16 cellular contexts compared by ENCODE assay signal in genomic region chr1:210709694-210710093, GRCh38.
"Had no signal": no experiment of that assay in that cellular context is flagged by ENCODE, and none has a peak within 500 bp of the region (broad histone marks: within the 10 kb centered on the region; RNA-seq: fewer than 3 reads in every experiment).

No MANE protein-coding gene starts in this region.

- H3K4me3 Mint-ChIP-seq: activated naive CD8-positive, alpha-beta T cell treated with anti-CD3 and anti-CD28 coated beads for 36 hours; activated T-cell treated with anti-CD3 and anti-CD28 coated beads, Interleukin-2, amount 50 U/mL, for 24 hours; endodermal cell; memory B cell; nephron; T-helper 2 cell treated with Interferon-gamma antibody and Interleukin-4, amounts not matched to agents 5 μg/mL and 100 μg/mL, for 36 hours had no signal

- H3K27ac Mint-ChIP-seq: activated naive CD8-positive, alpha-beta T cell treated with anti-CD3 and anti-CD28 coated beads for 36 hours; activated T-cell treated with anti-CD3 and anti-CD28 coated beads, Interleukin-2, amount 50 U/mL, for 24 hours; endodermal cell; memory B cell; nephron; T-helper 2 cell treated with Interferon-gamma antibody and Interleukin-4, amounts not matched to agents 5 μg/mL and 100 μg/mL, for 36 hours had no signal

- H3K27me3 Mint-ChIP-seq: activated naive CD8-positive, alpha-beta T cell treated with anti-CD3 and anti-CD28 coated beads for 36 hours; activated T-cell treated with anti-CD3 and anti-CD28 coated beads, Interleukin-2, amount 50 U/mL, for 24 hours; memory B cell had no signal

- ATAC-seq: activated CD4-positive, CD25-positive, alpha-beta regulatory T cell treated with anti-CD3 and anti-CD28 coated beads, Interleukin-2, amount 50 U/mL, for 24 hours; left lobe of liver; psoas muscle had no signal

- H3K4me1 Mint-ChIP-seq: activated naive CD8-positive, alpha-beta T cell treated with anti-CD3 and anti-CD28 coated beads for 36 hours; nephron had no signal

- DNase-seq: activated gamma-delta T cell treated with Interleukin-2 at 50 U/mL for 16 hours; activated naive CD8-positive, alpha-beta T cell treated with anti-CD3 and anti-CD28 coated beads for 36 hours; activated T-cell treated with anti-CD3 and anti-CD28 coated beads, Interleukin-2, amount 50 U/mL, for 24 hours; endodermal cell; esophagus squamous epithelium; foreskin melanocyte; occipital lobe; psoas muscle; stimulated activated CD4-positive, alpha-beta T cell treated with anti-CD3 and anti-CD28 coated beads, Interleukin-15, amount 100 ng/mL, for 24 hours; stimulated activated CD4-positive, alpha-beta T cell treated with anti-CD3 and anti-CD28 coated beads, Interleukin-4, amount 100 ng/mL, for 24 hours; stomach had no signal

- H3K36me3 Mint-ChIP-seq: activated naive CD8-positive, alpha-beta T cell treated with anti-CD3 and anti-CD28 coated beads for 36 hours had no signal

- H3K9me3 Mint-ChIP-seq: activated naive CD8-positive, alpha-beta T cell treated with anti-CD3 and anti-CD28 coated beads for 36 hours; activated T-cell treated with anti-CD3 and anti-CD28 coated beads, Interleukin-2, amount 50 U/mL, for 24 hours; endodermal cell; memory B cell; nephron; T-helper 2 cell treated with Interferon-gamma antibody and Interleukin-4, amounts not matched to agents 5 μg/mL and 100 μg/mL, for 36 hours had no signal

- H3K27ac ChIP-seq: esophagus squamous epithelium, psoas muscle, stomach had no signal
